Comparison of ENCODE assay signal across 10 cellular contexts in genomic region chr18:54777118-54777791, GRCh38. TPM values are rescaled to one million over a fixed set of nuclear protein-coding genes. Genes with fewer than 3 reads are reported as not detected.
DNase-seq lines count a peak whose midpoint lies in the region; ATAC-seq, FAIRE-seq and TF ChIP-seq lines count a peak whose summit lies in the region.
"Had no signal": no experiment of that assay in that cellular context is flagged by ENCODE, and none has a peak within 500 bp of the region (broad histone marks: within the 10 kb centered on the region; RNA-seq: fewer than 3 reads in every experiment).

No MANE protein-coding gene starts in this region.

- no peaks in the 10 kb centered on the region for H3K36me3 ChIP-seq in BLaER1 treated with 17β-estradiol and CSF1 and Interleukin-3, amounts not matched to agents 10 nM and 100 nM
- H3K36me3 ChIP-seq in IMR-90 (ENCODE audit: control insufficient read depth, insufficient read depth, low read length) (no peaks in the 10 kb centered on the region), keratinocyte (ENCODE audit: control insufficient read depth in 2 of 2, extremely low read depth in 1 of 2, insufficient read depth in 2 of 2, low read length in 2 of 2) (no peaks in the 10 kb centered on the region)

- no peak overlapping the region for H3K4me3 ChIP-seq in BLaER1 treated with 17β-estradiol and CSF1 and Interleukin-3, amounts not matched to agents 10 nM and 100 nM
- H3K4me3 ChIP-seq in IMR-90 (ENCODE audit: insufficient read depth, low read depth, low read length) (no peak overlapping the region), keratinocyte (ENCODE audit: control insufficient read depth in 2 of 3, extremely low read depth in 1 of 3, insufficient read depth in 2 of 3, low read depth in 1 of 3, low read length in 3 of 3) (no peak overlapping the region), lower leg skin (ENCODE audit: low read depth, poor library complexity, severe bottlenecking) (no peak overlapping the region)

- DNase-seq in IMR-90, result no peak
- DNase-seq in keratinocyte (ENCODE audit: low read depth, low spot score), result no peak
- no peak for DNase-seq in NOMO-1 (lab: John Stamatoyannopoulos, UW; ENCODE audit: unreplicated experiment in 2 of 2)
- DNase-seq in lower leg skin (ENCODE audit: low spot score in 2 of 2), result no peak
- no peak for DNase-seq in NCI-H1105 (lab: John Stamatoyannopoulos, UW)
- DNase-seq in dermis blood vessel endothelial cell, result no peak
- DNase-seq: glutamatergic neuron, NCI-H2107 had no signal

- H2AK9ac ChIP-seq in IMR-90 (replicated peaks; ENCODE audit: low read depth, low read length, poor library complexity), result no peak overlapping the region

- BruUV-seq in IMR-90 (replicated peaks; lab: Mats Ljungman, UMichigan), result no TSS peak

- FAIRE-seq in keratinocyte (lab: Jason Lieb, UNC), result peak; percentile 44

- peak overlapping the region in 1 of 2 experiments; percentile 90; a peak in 3 of 4 replicates for H4K8ac ChIP-seq in IMR-90 (ENCODE audit: low read depth in 2 of 2, low read length in 2 of 2)

- peak overlapping the region; percentile 48 for H3K14ac ChIP-seq in IMR-90 (replicated peaks; ENCODE audit: low read depth, low read length)

- H3K4me2 ChIP-seq in BLaER1 treated with 17β-estradiol and CSF1 and Interleukin-3, amounts not matched to agents 10 nM and 100 nM, result peak overlapping the region; percentile 66 to 88 (median 78)
- H3K4me2 ChIP-seq in IMR-90 (ENCODE audit: low read depth, low read length) (peak overlapping the region; percentile 25), keratinocyte (ENCODE audit: control insufficient read depth, extremely low read depth, insufficient read depth, low read depth, low read length) (peak overlapping the region; percentile 78)

- no peak for TF ChIP-seq RAD21 in IMR-90 (IDR thresholded peaks at IDR 0.05; ENCODE audit: low read length)

- peak overlapping the region; percentile 88; the same call in 1 of the 2 replicates for H2BK20ac ChIP-seq in IMR-90 (ENCODE audit: low read depth, low read length)

- intact Hi-C loops in IMR-90 (cut with micrococcal nuclease) (loop anchor here (5.0 kb wide), 2 partner anchors 85 to 185 kb away; no protein-coding TSS in a partner anchor), lower leg skin (cut with DNase I; ENCODE audit: low total_unique reads) (no loop called here)

- H4K20me1 ChIP-seq in BLaER1 treated with 17β-estradiol and CSF1 and Interleukin-3, amounts not matched to agents 10 nM and 100 nM, result no peaks in the 10 kb centered on the region
- H4K20me1 ChIP-seq in IMR-90 (ENCODE audit: insufficient read depth, low read length), result no peaks in the 10 kb centered on the region
- no peaks in the 10 kb centered on the region for H4K20me1 ChIP-seq in keratinocyte (ENCODE audit: control insufficient read depth, extremely low read depth, insufficient read depth, low read length)

- CTCF ChIA-PET in IMR-90 (lab: Yijun Ruan, JAX), result no interaction called here

- H2BK15ac ChIP-seq in IMR-90 (ENCODE audit: low read depth, low read length), result peak overlapping the region; percentile 65; the same call in 1 of the 3 replicates

- H3K9me1 ChIP-seq in IMR-90 (ENCODE audit: insufficient read depth, low read length) (peaks cover 14% of the 10 kb centered on the region), keratinocyte (ENCODE audit: control insufficient read depth, extremely low read depth, insufficient read depth, low read length) (peaks cover 5% of the 10 kb centered on the region)

- dilution Hi-C loops in IMR-90 (cut with HindIII; ENCODE audit: low sequenced_read_pairs, unreplicated experiment), result no loop called here
- dilution Hi-C loops in keratinocyte (cut with MboI; ENCODE audit: extremely low pct_ligation_motif_present, low sequenced_read_pairs), result no loop called here

- peak overlapping the region; percentile 38; the same call in 1 of the 2 replicates for H4K91ac ChIP-seq in IMR-90 (ENCODE audit: insufficient read depth, low read depth, low read length)

- no peak overlapping the region for H3K23ac ChIP-seq in IMR-90 (ENCODE audit: low read depth, low read length)

- peak overlapping the region; percentile 77; the same call in 1 of the 2 replicates for H4K5ac ChIP-seq in IMR-90 (ENCODE audit: low read depth, low read length)

- TF ChIP-seq CTCF in IMR-90 (conservative IDR thresholded peaks at IDR 0.05; ENCODE audit: low read depth, low read length) (no peak), keratinocyte (optimal IDR thresholded peaks at IDR 0.05 in 1 of 3, IDR thresholded peaks at IDR 0.05 in 1 of 3, conservative IDR thresholded peaks at IDR 0.05 in 1 of 3; ENCODE audit: extremely low read depth in 1 of 3, insufficient read depth in 2 of 3, low read length in 3 of 3) (no peak), lower leg skin (IDR thresholded peaks at IDR 0.05) (no peak)

- peak overlapping the region; percentile 82 for H3K18ac ChIP-seq in IMR-90 (ENCODE audit: low read depth, low read length)

- in situ Hi-C loops in IMR-90 (cut with MboI; ENCODE audit: low sequenced_read_pairs), result loop anchor here (5.0 kb wide), 1 partner anchor 185 kb away; no protein-coding TSS in a partner anchor

- H2AFZ ChIP-seq in IMR-90 (replicated peaks; ENCODE audit: low read length, poor library complexity) (peak overlapping the region; percentile 52), keratinocyte (ENCODE audit: control insufficient read depth, low read length) (peak overlapping the region; percentile 94)

- no peak for TF ChIP-seq POLR2A in IMR-90 (IDR thresholded peaks at IDR 0.05; ENCODE audit: low read depth, low read length)
- no peak for TF ChIP-seq POLR2A in lower leg skin (IDR thresholded peaks at IDR 0.05)

- H2AK5ac ChIP-seq in IMR-90 (ENCODE audit: low read depth, low read length), result peak overlapping the region; percentile 15; the same call in 1 of the 2 replicates

- H2BK120ac ChIP-seq in IMR-90 (ENCODE audit: low read depth, low read length), result peak overlapping the region; percentile 95

- H3K79me2 ChIP-seq in keratinocyte (ENCODE audit: control insufficient read depth, insufficient read depth, low read length), result no peaks in the 10 kb centered on the region

- H3K27me3 ChIP-seq in BLaER1 treated with 17β-estradiol and CSF1 and Interleukin-3, amounts not matched to agents 10 nM and 100 nM, result peaks cover 0 to 14% (median 0%) of the 10 kb centered on the region in 11 experiments; a peak in 2 of 22 replicates
- H3K27me3 ChIP-seq in IMR-90 (ENCODE audit: control insufficient read depth, insufficient read depth, low read length), result no peaks in the 10 kb centered on the region
- H3K27me3 ChIP-seq in keratinocyte (ENCODE audit: control insufficient read depth, extremely low read depth, insufficient read depth, low read length), result no peaks in the 10 kb centered on the region

- H3K4ac ChIP-seq in IMR-90 (ENCODE audit: low read depth, low read length), result peak overlapping the region; percentile 93; the same call in 1 of the 2 replicates

- no peaks in the 10 kb centered on the region for H3K79me1 ChIP-seq in IMR-90 (ENCODE audit: low read depth in 1 of 2, low read length in 2 of 2)

- H3K4me1 ChIP-seq in BLaER1 treated with 17β-estradiol and CSF1 and Interleukin-3, amounts not matched to agents 10 nM and 100 nM, result peaks cover 40 to 51% (median 46%) of the 10 kb centered on the region in 10 experiments
- H3K4me1 ChIP-seq in IMR-90 (ENCODE audit: control insufficient read depth, insufficient read depth, low read length), result peaks cover 16% of the 10 kb centered on the region
- H3K4me1 ChIP-seq in keratinocyte (ENCODE audit: control insufficient read depth, extremely low read depth, insufficient read depth, low read length), result peaks cover 25% of the 10 kb centered on the region

- peak overlapping the region; percentile 92 for H2BK5ac ChIP-seq in IMR-90 (ENCODE audit: low read depth, low read length, poor library complexity, severe bottlenecking)

- H3K9me3 ChIP-seq in BLaER1 treated with 17β-estradiol and CSF1 and Interleukin-3, amounts not matched to agents 10 nM and 100 nM (replicated peaks in 1 of 11), result peaks cover 8 to 34% (median 23%) of the 10 kb centered on the region in 11 experiments; a peak in 19 of 22 replicates
- H3K9me3 ChIP-seq in IMR-90 (ENCODE audit: control insufficient read depth, insufficient read depth, low read length) (no peaks in the 10 kb centered on the region), keratinocyte (ENCODE audit: control insufficient read depth, low read depth, low read length) (no peaks in the 10 kb centered on the region)

- peak overlapping the region in 9 of 11 experiments; percentile 72 to 92 (median 82); a peak in 18 of 22 replicates for H3K27ac ChIP-seq in BLaER1 treated with 17β-estradiol and CSF1 and Interleukin-3, amounts not matched to agents 10 nM and 100 nM
- H3K27ac ChIP-seq in IMR-90 (ENCODE audit: insufficient read depth, low read length), result peak overlapping the region; percentile 67; the same call in 1 of the 2 replicates
- peak overlapping the region; percentile 98 for H3K27ac ChIP-seq in keratinocyte (ENCODE audit: control insufficient read depth, insufficient read depth, low read length)

- H3K56ac ChIP-seq in IMR-90 (ENCODE audit: extremely low read depth, insufficient read depth, low read length), result no peak overlapping the region

- POLR2A ChIA-PET in IMR-90 (lab: Charles Lee; ENCODE audit: unreplicated experiment), result no interaction called here

- no peak overlapping the region for H3K9ac ChIP-seq in BLaER1 treated with 17β-estradiol and CSF1 and Interleukin-3, amounts not matched to agents 10 nM and 100 nM
- no peak overlapping the region for H3K9ac ChIP-seq in IMR-90 (ENCODE audit: low read depth, low read length)
- peak overlapping the region; percentile 70 for H3K9ac ChIP-seq in keratinocyte (ENCODE audit: control insufficient read depth, extremely low read depth, insufficient read depth, low read length)

- 100% methylated on average over 1 of the region's 1 CpG; no CpG with 5 or more reads in 1 of the 2 experiments for WGBS in IMR-90 (ENCODE audit: extremely low coverage in 2 of 2, insufficient read length in 1 of 2), 2 experiments
- 93 to 97% methylated on average over 1 of the region's 1 CpG for WGBS in lower leg skin, 2 donors

- ATAC-seq in GM19467 (IDR thresholded peaks at IDR 0.05; ENCODE audit: unreplicated experiment) (peak; percentile 46), IMR-90 (ENCODE audit: low read depth) (no peak)

RNA-seq across cellular contexts. Expression of gene RAB27B, which starts 51.0 kb away (rescaled TPM):
- total RNA-seq in IMR-90 (2012; rRNA removed) (1.3 and 1.7 TPM in 2 replicates), lower leg skin (10 to 100 TPM; 22.6 to 34.8 (median 27.2) TPM), dermis blood vessel endothelial cell (under 0.01 and 0.05 TPM in 2 replicates)
- polyA plus RNA-seq in IMR-90 (2012; rRNA removed) (0.06 and 0.24 TPM in 2 replicates), keratinocyte (1.3 to 4.2 TPM (median 4.0 TPM) in 3 replicates)
- 0.01 and 0.03 TPM in 2 replicates for polyA plus RNA-seq in IMR-90 (2012; cell fraction: cytosol; rRNA removed)
- polyA plus RNA-seq in IMR-90 (2012; cell fraction: nucleus; rRNA removed; ENCODE audit: low replicate concordance), result 0.01 and 0.15 TPM in 2 replicates
- polyA plus RNA-seq in keratinocyte (2011; ENCODE audit: low read depth), result 20.7 TPM
- polyA plus RNA-seq in keratinocyte (2011; cell fraction: cytosol; rRNA removed), result 2.2 and 3.5 TPM in 2 replicates
- 2.2 and 3.0 TPM in 2 replicates for polyA plus RNA-seq in keratinocyte (2011; cell fraction: nucleus; rRNA removed)
- polyA plus RNA-seq in keratinocyte (2012; ENCODE audit: low replicate concordance), result 4.1 and 11.9 TPM in 2 replicates
- 1.9 to 7.5 TPM (median 7.0 TPM) in 3 replicates for polyA minus RNA-seq in keratinocyte
- 4.8 TPM for polyA minus RNA-seq in keratinocyte (2011; cell fraction: cytosol; rRNA and poly(A)+ RNA removed)
- polyA minus RNA-seq in keratinocyte (2011; cell fraction: nucleus; rRNA and poly(A)+ RNA removed), result 3.5 and 4.1 TPM in 2 replicates

Comparison
In these comparisons a context has a peak if more than half of its experiments do, and no peak if none do; other contexts are left out.
1. H3K4me2 ChIP-seq: peak in every context shown above with its lines; median percentile 78 in BLaER1 treated with 17β-estradiol and CSF1 and Interleukin-3, amounts not matched to agents 10 nM and 100 nM; 78 in keratinocyte; 25 in IMR-90.